Comparison of ENCODE assay signal across 9 cellular contexts in genomic region chr4:1768367-1769034, GRCh38. TPM values are rescaled to one million over a fixed set of nuclear protein-coding genes. Genes with fewer than 3 reads are reported as not detected.
DNase-seq lines count a peak whose midpoint lies in the region; ATAC-seq and TF ChIP-seq lines count a peak whose summit lies in the region.
"Had no signal": no experiment of that assay in that cellular context is flagged by ENCODE, and none has a peak within 500 bp of the region (broad histone marks: within the 10 kb centered on the region; RNA-seq: fewer than 3 reads in every experiment).

No MANE protein-coding gene starts in this region.

- ATAC-seq in memory B cell (ENCODE audit: low read depth) (no peak), HG03196 (IDR thresholded peaks at IDR 0.05; ENCODE audit: unreplicated experiment) (no peak), heart right ventricle (no peak)

- no peaks in the 10 kb centered on the region for H3K36me3 ChIP-seq in breast epithelium
- H3K36me3 ChIP-seq in urinary bladder (ENCODE audit: insufficient read depth), result no peaks in the 10 kb centered on the region
- no peaks in the 10 kb centered on the region for H3K36me3 ChIP-seq in MM.1S (replicated peaks; ENCODE audit: insufficient read depth, low read length)
- no peaks in the 10 kb centered on the region for H3K36me3 ChIP-seq in heart right ventricle

- no peaks in the 10 kb centered on the region; the same call in 1 of the 2 replicates for H4K20me1 ChIP-seq in MM.1S (ENCODE audit: insufficient read depth, low read length)

- H2AFZ ChIP-seq in MM.1S (ENCODE audit: low read length), result no peak overlapping the region

- no peaks in the 10 kb centered on the region for H3K4me1 Mint-ChIP-seq in activated T-helper 2 cell treated with anti-CD3 and anti-CD28 coated beads, Interferon-gamma antibody, Interleukin-2, Interleukin-4, amounts not matched to agents 10 μg/mL and 5 μg/mL and 100 μg/mL, durations not matched to agents 14 hours and 24 hours and 36 hours (ENCODE audit: low read depth)
- peaks cover 9% of the 10 kb centered on the region for H3K4me1 Mint-ChIP-seq in memory B cell

- H3K27ac Mint-ChIP-seq in activated T-helper 2 cell treated with anti-CD3 and anti-CD28 coated beads, Interferon-gamma antibody, Interleukin-2, Interleukin-4, amounts not matched to agents 10 μg/mL and 5 μg/mL and 100 μg/mL, durations not matched to agents 14 hours and 24 hours and 36 hours, result no peak overlapping the region
- no peak overlapping the region for H3K27ac Mint-ChIP-seq in memory B cell

- 78% methylated on average over 23 of the region's 23 CpGs for WGBS in urinary bladder
- WGBS in heart right ventricle, 2 donors, result 79 to 84% methylated on average over 19 to 23 of the region's 23 CpGs

- H3K9me3 Mint-ChIP-seq in activated T-helper 2 cell treated with anti-CD3 and anti-CD28 coated beads, Interferon-gamma antibody, Interleukin-2, Interleukin-4, amounts not matched to agents 10 μg/mL and 5 μg/mL and 100 μg/mL, durations not matched to agents 14 hours and 24 hours and 36 hours, result no peaks in the 10 kb centered on the region
- H3K9me3 Mint-ChIP-seq in memory B cell, result no peaks in the 10 kb centered on the region

- H3K4me3 ChIP-seq in breast epithelium (no peak overlapping the region), urinary bladder (ENCODE audit: low read depth, low read length) (no peak overlapping the region), MM.1S (ENCODE audit: low read length) (no peak overlapping the region), heart right ventricle (no peak overlapping the region)

- no peaks in the 10 kb centered on the region for H3K9me2 ChIP-seq in MM.1S (replicated peaks; ENCODE audit: insufficient read depth, low read length)

- peaks cover 0 to 4% of the 10 kb centered on the region in 2 donors for H3K27me3 ChIP-seq in breast epithelium
- peaks cover 85% of the 10 kb centered on the region for H3K27me3 ChIP-seq in MM.1S (replicated peaks; ENCODE audit: insufficient read depth, low read length)
- peaks cover 0 to 65% (median 18%) of the 10 kb centered on the region in 7 donors for H3K27me3 ChIP-seq in heart right ventricle

- in situ Hi-C loops in T47D (cut with HindIII; ENCODE audit: low pct_unique_long_range_greater_than_20kb, low sequenced_read_pairs), result no loop called here

- H3K4me2 ChIP-seq in MM.1S (ENCODE audit: low read depth, low read length), result no peak overlapping the region

- H3K27me3 Mint-ChIP-seq in activated T-helper 2 cell treated with anti-CD3 and anti-CD28 coated beads, Interferon-gamma antibody, Interleukin-2, Interleukin-4, amounts not matched to agents 10 μg/mL and 5 μg/mL and 100 μg/mL, durations not matched to agents 14 hours and 24 hours and 36 hours (ENCODE audit: low read depth), result peaks cover 23% of the 10 kb centered on the region
- H3K27me3 Mint-ChIP-seq in memory B cell, result peaks cover 10% of the 10 kb centered on the region

- H3K36me3 Mint-ChIP-seq in activated T-helper 2 cell treated with anti-CD3 and anti-CD28 coated beads, Interferon-gamma antibody, Interleukin-2, Interleukin-4, amounts not matched to agents 10 μg/mL and 5 μg/mL and 100 μg/mL, durations not matched to agents 14 hours and 24 hours and 36 hours (ENCODE audit: low read depth), result no peaks in the 10 kb centered on the region
- H3K36me3 Mint-ChIP-seq in memory B cell, result no peaks in the 10 kb centered on the region

- TF ChIP-seq CTCF in breast epithelium (IDR thresholded peaks at IDR 0.05), result no peak
- TF ChIP-seq CTCF in MM.1S (IDR thresholded peaks at IDR 0.05; ENCODE audit: low read length), result no peak
- TF ChIP-seq CTCF in heart right ventricle (IDR thresholded peaks at IDR 0.05), result no peak

- H3K79me2 ChIP-seq in MM.1S (ENCODE audit: low read length), result no peaks in the 10 kb centered on the region

- H3F3A ChIP-seq in MM.1S (ENCODE audit: insufficient read depth, low read length), result no peaks in the 10 kb centered on the region

- H3K27ac ChIP-seq in breast epithelium (no peak overlapping the region), urinary bladder (ENCODE audit: low read depth) (peak overlapping the region; percentile 86), MM.1S (ENCODE audit: low read length) (no peak overlapping the region), heart right ventricle (no peak overlapping the region)

- intact Hi-C loops in breast epithelium (cut with DNase I; ENCODE audit: low total_unique reads), result no loop called here
- intact Hi-C loops in activated T-helper 2 cell treated with anti-CD3 and anti-CD28 coated beads, Interferon-gamma antibody, Interleukin-2, Interleukin-4, amounts not matched to agents 10 μg/mL and 5 μg/mL and 100 μg/mL, durations not matched to agents 14 hours and 24 hours and 36 hours (cut with micrococcal nuclease), result no loop called here
- intact Hi-C loops in heart right ventricle (cut with DNase I), result loop anchor here in 1 of 10 donors (5.0 kb wide), 1 partner anchor 39 kb away; no protein-coding TSS in a partner anchor

- DNase-seq in T47D (ENCODE audit: low read depth in 1 of 2, low spot score in 1 of 2) (peak; percentile 77 to 78), breast epithelium (ENCODE audit: low spot score in 2 of 2) (no peak), memory B cell (ENCODE audit: low spot score in 2 of 2) (no peak), MM.1S (no peak), heart right ventricle (no peak)
- no peak for DNase-seq in activated T-helper 2 cell treated with anti-CD3 and anti-CD28 coated beads, Interferon-gamma antibody, Interleukin-2, Interleukin-4, amounts not matched to agents 10 μg/mL and 5 μg/mL and 100 μg/mL, durations not matched to agents 14 hours and 24 hours and 36 hours (ENCODE audit: low spot score)
- DNase-seq: NCI-H2227 treated with DMSO at 0.1 percent for 48 hours had no signal

- TF ChIP-seq POLR2A in breast epithelium (IDR thresholded peaks at IDR 0.05), result no peak

- H3K4me1 ChIP-seq in breast epithelium, result peaks cover 0 to 4% of the 10 kb centered on the region in 2 donors
- H3K4me1 ChIP-seq in urinary bladder (ENCODE audit: insufficient read depth), result peaks cover 2% of the 10 kb centered on the region
- no peaks in the 10 kb centered on the region for H3K4me1 ChIP-seq in MM.1S (ENCODE audit: low read length)
- H3K4me1 ChIP-seq in heart right ventricle, result peaks cover 2 to 14% (median 6%) of the 10 kb centered on the region in 9 donors

- H3K9me3 ChIP-seq in breast epithelium, result no peaks in the 10 kb centered on the region
- H3K9me3 ChIP-seq in MM.1S (replicated peaks; ENCODE audit: insufficient read depth, low read length), result no peaks in the 10 kb centered on the region
- no peaks in the 10 kb centered on the region for H3K9me3 ChIP-seq in heart right ventricle

- peak overlapping the region; percentile 66 for H3K4me3 Mint-ChIP-seq in activated T-helper 2 cell treated with anti-CD3 and anti-CD28 coated beads, Interferon-gamma antibody, Interleukin-2, Interleukin-4, amounts not matched to agents 10 μg/mL and 5 μg/mL and 100 μg/mL, durations not matched to agents 14 hours and 24 hours and 36 hours (ENCODE audit: low read depth)
- H3K4me3 Mint-ChIP-seq in memory B cell, result peak overlapping the region; percentile 90

- no peak overlapping the region for H3K9ac ChIP-seq in MM.1S (ENCODE audit: low read length)

RNA-seq across cellular contexts. Expression of gene FGFR3, which starts 24.6 kb away (rescaled TPM):
- 1 to 10 TPM in 2 of 3 donors, under 1 TPM in 1; 0.80 to 3.5 (median 2.0) TPM for total RNA-seq in breast epithelium
- 0.67 and 0.80 TPM in 2 replicates for total RNA-seq in activated T-helper 2 cell treated with anti-CD3 and anti-CD28 coated beads, Interferon-gamma antibody, Interleukin-2, Interleukin-4, amounts not matched to agents 10 μg/mL and 5 μg/mL and 100 μg/mL, durations not matched to agents 14 hours and 24 hours and 36 hours
- 26.5 TPM for total RNA-seq in urinary bladder
- 12.3 TPM for polyA plus RNA-seq in urinary bladder
- 1 to 10 TPM; 1.2 to 5.3 (median 2.4) TPM for total RNA-seq in heart right ventricle
- 1 to 10 TPM; 1.3 to 6.6 TPM for polyA plus RNA-seq in heart right ventricle

RNA-seq across cellular contexts. Expression of gene TACC3, which starts 47.2 kb away (rescaled TPM):
- total RNA-seq in breast epithelium (1 to 10 TPM; 4.1 to 7.8 (median 4.9) TPM), urinary bladder (8.9 TPM), heart right ventricle (10 to 100 TPM in 2 of 10 donors, 1 to 10 TPM in 8; 2.3 to 15.6 (median 3.9) TPM)
- 137 and 141 TPM in 2 replicates for total RNA-seq in activated T-helper 2 cell treated with anti-CD3 and anti-CD28 coated beads, Interferon-gamma antibody, Interleukin-2, Interleukin-4, amounts not matched to agents 10 μg/mL and 5 μg/mL and 100 μg/mL, durations not matched to agents 14 hours and 24 hours and 36 hours
- polyA plus RNA-seq in urinary bladder (5.5 TPM), heart right ventricle (10 to 100 TPM in 1 of 2 donors, 1 to 10 TPM in 1; 6.0 to 16.2 TPM)

RNA-seq across cellular contexts. Expression of gene TMEM129, which starts 47.4 kb away (rescaled TPM):
- total RNA-seq in breast epithelium (10 to 100 TPM; 40.5 to 47.3 (median 41.6) TPM), urinary bladder (18.5 TPM), heart right ventricle (10 to 100 TPM; 28.1 to 45.6 (median 34.3) TPM)
- total RNA-seq in activated T-helper 2 cell treated with anti-CD3 and anti-CD28 coated beads, Interferon-gamma antibody, Interleukin-2, Interleukin-4, amounts not matched to agents 10 μg/mL and 5 μg/mL and 100 μg/mL, durations not matched to agents 14 hours and 24 hours and 36 hours, result 23.5 and 27.1 TPM in 2 replicates
- polyA plus RNA-seq in urinary bladder (64.8 TPM), heart right ventricle (10 to 100 TPM; 28.6 to 33.0 TPM)

RNA-seq across cellular contexts. Expression of gene SLBP, which starts 56.4 kb away (rescaled TPM):
- total RNA-seq in breast epithelium (10 to 100 TPM; 45.1 to 52.0 (median 45.6) TPM), urinary bladder (32.3 TPM), heart right ventricle (10 to 100 TPM; 10.9 to 17.7 (median 12.8) TPM)
- 125 and 127 TPM in 2 replicates for total RNA-seq in activated T-helper 2 cell treated with anti-CD3 and anti-CD28 coated beads, Interferon-gamma antibody, Interleukin-2, Interleukin-4, amounts not matched to agents 10 μg/mL and 5 μg/mL and 100 μg/mL, durations not matched to agents 14 hours and 24 hours and 36 hours
- polyA plus RNA-seq in urinary bladder (41.0 TPM), heart right ventricle (10 to 100 TPM; 11.2 to 16.2 TPM)

Comparison
In these comparisons a context has a peak if more than half of its experiments do, and no peak if none do; other contexts are left out.
1. DNase-seq: peak in T47D (2 of 2); none in breast epithelium (0 of 2), activated T-helper 2 cell treated with anti-CD3 and anti-CD28 coated beads, Interferon-gamma antibody, Interleukin-2, Interleukin-4, amounts not matched to agents 10 μg/mL and 5 μg/mL and 100 μg/mL, durations not matched to agents 14 hours and 24 hours and 36 hours (single experiment), memory B cell (0 of 2), MM.1S (single experiment) and heart right ventricle (0 of 2).